ENCODE assay signal across 19 cellular contexts in genomic region chr12:18264581-18265075, GRCh38. TPM values are rescaled to one million over a fixed set of nuclear protein-coding genes. Genes with fewer than 3 reads are reported as not detected.
DNase-seq lines count a peak whose midpoint lies in the region; ATAC-seq and TF ChIP-seq lines count a peak whose summit lies in the region.
"Had no signal": no experiment of that assay in that cellular context is flagged by ENCODE, and none has a peak within 500 bp of the region (broad histone marks: within the 10 kb centered on the region; RNA-seq: fewer than 3 reads in every experiment).

No MANE protein-coding gene starts in this region.

- H3K27me3 Mint-ChIP-seq in Calu3 (ENCODE audit: unreplicated experiment) = no peaks in the 10 kb centered on the region
- H3K27me3 Mint-ChIP-seq in mesothelial cell of epicardium (ENCODE audit: low read depth) = no peaks in the 10 kb centered on the region
- no peaks in the 10 kb centered on the region for H3K27me3 Mint-ChIP-seq in activated CD4-positive, alpha-beta memory T cell treated with anti-CD3 and anti-CD28 coated beads, Interleukin-2, amount 10 ng/mL, durations not matched to agents 7 days and 5 days
- H3K27me3 Mint-ChIP-seq: IgD-negative memory B cell had no signal

- H3K9ac ChIP-seq in endocrine pancreas (ENCODE audit: control insufficient read depth, insufficient read depth, low read length) = no peak overlapping the region
- H3K9ac ChIP-seq: GM23248 had no signal

- H3K9me3 ChIP-seq in endocrine pancreas (ENCODE audit: control insufficient read depth, low read length) (no peaks in the 10 kb centered on the region), stomach (no peaks in the 10 kb centered on the region)

- peak overlapping the region; percentile 58 to 81 (median 81) for H3K27ac ChIP-seq in stomach
- H3K27ac ChIP-seq: 22Rv1, GM23248 had no signal

- H3K4me1 Mint-ChIP-seq in Calu3 (ENCODE audit: low read depth, unreplicated experiment) (peaks cover 18% of the 10 kb centered on the region), mesothelial cell of epicardium (peaks cover 63% of the 10 kb centered on the region)
- H3K4me1 Mint-ChIP-seq in activated CD4-positive, alpha-beta memory T cell treated with anti-CD3 and anti-CD28 coated beads, Interleukin-2, amount 10 ng/mL, durations not matched to agents 7 days and 5 days = no peaks in the 10 kb centered on the region
- H3K4me1 Mint-ChIP-seq: CD14-positive monocyte, IgD-negative memory B cell had no signal

- intact Hi-C loops in Calu3 (cut with micrococcal nuclease; ENCODE audit: unreplicated experiment) = no loop called here
- intact Hi-C loops in stomach (cut with DNase I; ENCODE audit: low total_unique reads) = no loop called here

- TF ChIP-seq POLR2A in stomach (IDR thresholded peaks at IDR 0.05) = no peak

- TF ChIP-seq CTCF in Calu3 (IDR thresholded peaks at IDR 0.05; ENCODE audit: unreplicated experiment) (no peak), mesothelial cell of epicardium (IDR thresholded peaks at IDR 0.05; ENCODE audit: unreplicated experiment) (no peak), stomach (IDR thresholded peaks at IDR 0.05) (no peak)

- H3K4me1 ChIP-seq in endocrine pancreas (ENCODE audit: control insufficient read depth, insufficient read depth, low read length) = no peaks in the 10 kb centered on the region
- peaks cover 0 to 9% (median 0%) of the 10 kb centered on the region in 4 donors for H3K4me1 ChIP-seq in stomach

- no peaks in the 10 kb centered on the region for H3K36me3 ChIP-seq in endocrine pancreas (ENCODE audit: control insufficient read depth, insufficient read depth, low read length)
- H3K36me3 ChIP-seq in stomach = no peaks in the 10 kb centered on the region

- BruUV-seq in Calu3 (replicated peaks; lab: Mats Ljungman, UMichigan) = no TSS peak

- no peak for DNase-seq in Calu3
- no peak for DNase-seq in mesothelial cell of epicardium (ENCODE audit: low spot score in 2 of 2, unreplicated experiment in 2 of 2)
- no peak for DNase-seq in stomach
- no peak for DNase-seq in activated CD4-positive, alpha-beta memory T cell treated with anti-CD3 and anti-CD28 coated beads, Interleukin-2, amount 10 ng/mL, durations not matched to agents 7 days and 5 days
- DNase-seq in NCI-H1930 (lab: John Stamatoyannopoulos, UW) = no peak
- DNase-seq: CD8-positive, alpha-beta T cell; COR-L47; DND-41; GDM1; GM23248 had no signal

- POLR2A ChIA-PET in activated CD4-positive, alpha-beta memory T cell treated with anti-CD3 and anti-CD28 coated beads, Interleukin-2, amount 10 ng/mL, durations not matched to agents 7 days and 5 days (lab: Charles Lee) = no interaction called here

- no peaks in the 10 kb centered on the region for H3K9me3 Mint-ChIP-seq in Calu3 (ENCODE audit: low read depth, unreplicated experiment)
- H3K9me3 Mint-ChIP-seq in mesothelial cell of epicardium = no peaks in the 10 kb centered on the region
- H3K9me3 Mint-ChIP-seq in activated CD4-positive, alpha-beta memory T cell treated with anti-CD3 and anti-CD28 coated beads, Interleukin-2, amount 10 ng/mL, durations not matched to agents 7 days and 5 days = no peaks in the 10 kb centered on the region

- no peaks in the 10 kb centered on the region for H3K27me3 ChIP-seq in endocrine pancreas (ENCODE audit: control insufficient read depth, insufficient read depth, low read length)
- H3K27me3 ChIP-seq in stomach = no peaks in the 10 kb centered on the region

- peak overlapping the region; percentile 47 for H3K4me3 ChIP-seq in endocrine pancreas (ENCODE audit: control insufficient read depth, insufficient read depth, low read length)
- peak overlapping the region; percentile 24 to 44 (median 30) for H3K4me3 ChIP-seq in stomach
- H3K4me3 ChIP-seq: GM23248 had no signal

- no peak for TF ChIP-seq EP300 in stomach (IDR thresholded peaks at IDR 0.05)

- peaks cover 69% of the 10 kb centered on the region for H3K36me3 Mint-ChIP-seq in Calu3 (ENCODE audit: insufficient read depth, unreplicated experiment)
- H3K36me3 Mint-ChIP-seq in mesothelial cell of epicardium = no peaks in the 10 kb centered on the region
- H3K36me3 Mint-ChIP-seq in activated CD4-positive, alpha-beta memory T cell treated with anti-CD3 and anti-CD28 coated beads, Interleukin-2, amount 10 ng/mL, durations not matched to agents 7 days and 5 days (ENCODE audit: low read depth) = no peaks in the 10 kb centered on the region
- H3K36me3 Mint-ChIP-seq: CD14-positive monocyte; CD8-positive, alpha-beta T cell; IgD-negative memory B cell had no signal

- peak overlapping the region; percentile 99 for H3K27ac Mint-ChIP-seq in Calu3 (ENCODE audit: unreplicated experiment)
- H3K27ac Mint-ChIP-seq in mesothelial cell of epicardium = peak overlapping the region; percentile 3
- no peak overlapping the region for H3K27ac Mint-ChIP-seq in activated CD4-positive, alpha-beta memory T cell treated with anti-CD3 and anti-CD28 coated beads, Interleukin-2, amount 10 ng/mL, durations not matched to agents 7 days and 5 days
- H3K27ac Mint-ChIP-seq: CD14-positive monocyte; CD8-positive, alpha-beta T cell; IgD-negative memory B cell had no signal

- CTCF ChIA-PET in Calu3 (lab: Charles Lee) = no interaction called here
- CTCF ChIA-PET in activated CD4-positive, alpha-beta memory T cell treated with anti-CD3 and anti-CD28 coated beads, Interleukin-2, amount 10 ng/mL, durations not matched to agents 7 days and 5 days (lab: Charles Lee) = no interaction called here

- 26 to 67% (median 43%) methylated on average over 1 of the region's 1 CpG for WGBS in stomach, 5 donors

- H3K4me3 Mint-ChIP-seq in Calu3 (ENCODE audit: low read depth, unreplicated experiment) (peak overlapping the region; percentile 62), mesothelial cell of epicardium (no peak overlapping the region)
- H3K4me3 Mint-ChIP-seq in activated CD4-positive, alpha-beta memory T cell treated with anti-CD3 and anti-CD28 coated beads, Interleukin-2, amount 10 ng/mL, durations not matched to agents 7 days and 5 days = no peak overlapping the region
- H3K4me3 Mint-ChIP-seq: CD14-positive monocyte; CD8-positive, alpha-beta T cell; IgD-negative memory B cell had no signal

- ATAC-seq in GM18520 (IDR thresholded peaks at IDR 0.05; ENCODE audit: unreplicated experiment) (no peak), GM18868 (IDR thresholded peaks at IDR 0.05; ENCODE audit: unreplicated experiment) (no peak)
- ATAC-seq: CD8-positive, alpha-beta T cell had no signal

RNA-seq across cellular contexts. Expression of gene PIK3C2G, which starts 3.3 kb away (rescaled TPM):
- 24.0 and 24.3 TPM in 2 replicates for total RNA-seq in Calu3 (2022)
- total RNA-seq in mesothelial cell of epicardium = 2.6 to 4.1 TPM (median 2.7 TPM) in 3 replicates
- 100 to 1,000 TPM in 3 of 5 donors, 10 to 100 TPM in 1, under 1 TPM in 1; 0.29 to 191 (median 128) TPM for total RNA-seq in stomach
- polyA plus RNA-seq in stomach = 10 to 100 TPM in 2 of 3 donors, 1 to 10 TPM in 1; 8.4 to 25.1 (median 14.3) TPM
- total RNA-seq in activated CD4-positive, alpha-beta memory T cell treated with anti-CD3 and anti-CD28 coated beads, Interleukin-2, amount 10 ng/mL, durations not matched to agents 7 days and 5 days = not detected
- total RNA-seq: A673; CD8-positive, alpha-beta T cell; GM23248; HT1080 had no signal
- polyA plus RNA-seq: BJ, CD14-positive monocyte, GM23248, IgD-negative memory B cell had no signal
